Comparison of ENCODE assay signal across 8 cellular contexts in genomic region chr9:95507456-95508241, GRCh38. TPM values are rescaled to one million over a fixed set of nuclear protein-coding genes. Genes with fewer than 3 reads are reported as not detected.
DNase-seq lines count a peak whose midpoint lies in the region; ATAC-seq, FAIRE-seq and TF ChIP-seq lines count a peak whose summit lies in the region.

No MANE protein-coding gene starts in this region.

- RAD21 ChIA-PET in GM12878 (lab: Charles Lee; ENCODE audit: unreplicated experiment) = interaction anchor here (2.5 kb wide), 1 partner anchor 45 kb away, joined by 14 read pairs; no protein-coding TSS in a partner anchor

- CTCF ChIA-PET in GM12878 (lab: Yijun Ruan, JAX) = interaction anchor here (1.0 kb wide), 1 partner anchor 45 kb away, joined by 3 read pairs; no protein-coding TSS in a partner anchor

- H3K36me3 ChIP-seq in CD4-positive, CD25-positive, alpha-beta regulatory T cell (ENCODE audit: control insufficient read depth, insufficient read depth, low read length) = no peaks in the 10 kb centered on the region
- peaks cover 8% of the 10 kb centered on the region for H3K36me3 ChIP-seq in HUES48 (ENCODE audit: control insufficient read depth, insufficient read depth, low read length)
- peaks cover 66% of the 10 kb centered on the region for H3K36me3 ChIP-seq in SJSA1
- H3K36me3 ChIP-seq in GM12878 (ENCODE audit: control insufficient read depth in 2 of 2, insufficient read depth in 2 of 2, low read length in 1 of 2) = no peaks in the 10 kb centered on the region

- peak in 2 of 3 donors; percentile 53 to 70 for DNase-seq in CD4-positive, CD25-positive, alpha-beta regulatory T cell
- peak; percentile 52 to 71 for DNase-seq in SJSA1 (ENCODE audit: low read depth in 1 of 2, low spot score in 2 of 2)
- DNase-seq in GM12878 (ENCODE audit: low read depth, low spot score) = no peak
- DNase-seq in skeletal muscle cell (ENCODE audit: low read depth) = peak; percentile 36
- no peak for DNase-seq in activated CD4-positive, CD25-positive, alpha-beta regulatory T cell treated with anti-CD3 and anti-CD28 coated beads, Interleukin-2, amount 50 U/mL, for 72 hours

- peak overlapping the region; percentile 82 to 92 (median 86) for H3K27ac Mint-ChIP-seq in CD4-positive, CD25-positive, alpha-beta regulatory T cell

- H3K4me1 Mint-ChIP-seq in CD4-positive, CD25-positive, alpha-beta regulatory T cell = peaks cover 30 to 71% (median 41%) of the 10 kb centered on the region in 4 donors

- peak overlapping the region; percentile 57 for H3K27ac ChIP-seq in CD4-positive, CD25-positive, alpha-beta regulatory T cell (ENCODE audit: insufficient read depth, low read length, poor library complexity, severe bottlenecking)
- H3K27ac ChIP-seq in HUES48 (ENCODE audit: low read depth, low read length) (peak overlapping the region; percentile 90), SJSA1 (peak overlapping the region; percentile 90), GM12878 (ENCODE audit: control insufficient read depth, insufficient read depth) (peak overlapping the region; percentile 90)

- H3K9ac ChIP-seq in HUES48 (ENCODE audit: low read depth, low read length) (peak overlapping the region; percentile 75), GM12878 (ENCODE audit: control insufficient read depth, insufficient read depth, low read length) (peak overlapping the region; percentile 90)

- peaks cover 0 to 2% of the 10 kb centered on the region in 2 experiments for H3K9me3 ChIP-seq in CD4-positive, CD25-positive, alpha-beta regulatory T cell (ENCODE audit: control insufficient read depth in 2 of 2, low read length in 2 of 2)
- H3K9me3 ChIP-seq in HUES48 (ENCODE audit: control insufficient read depth, insufficient read depth, low read length) = no peaks in the 10 kb centered on the region
- no peaks in the 10 kb centered on the region for H3K9me3 ChIP-seq in SJSA1 (replicated peaks)
- no peaks in the 10 kb centered on the region for H3K9me3 ChIP-seq in GM12878 (replicated peaks; ENCODE audit: control insufficient read depth, insufficient read depth, low read length)

- in situ Hi-C loops in GM12878 (cut with MboI) = loop anchor here (10.0 kb wide), 1 partner anchor 367 kb away; the partner anchor contains the start of gene ERCC6L2

- peaks cover 35% of the 10 kb centered on the region for H3K27me3 ChIP-seq in CD4-positive, CD25-positive, alpha-beta regulatory T cell (ENCODE audit: control insufficient read depth, insufficient read depth, low read length)
- H3K27me3 ChIP-seq in HUES48 (ENCODE audit: control insufficient read depth, insufficient read depth, low read length) = peaks cover 6% of the 10 kb centered on the region
- H3K27me3 ChIP-seq in SJSA1 (replicated peaks) = no peaks in the 10 kb centered on the region
- H3K27me3 ChIP-seq in GM12878 (replicated peaks in 1 of 2; ENCODE audit: control insufficient read depth in 2 of 2, insufficient read depth in 2 of 2, low read length in 1 of 2) = peaks cover 4 to 5% of the 10 kb centered on the region in 2 experiments; a peak in 3 of 4 replicates

- peaks cover 60% of the 10 kb centered on the region for H3K4me1 ChIP-seq in CD4-positive, CD25-positive, alpha-beta regulatory T cell (ENCODE audit: control insufficient read depth, insufficient read depth, low read length, poor library complexity, severe bottlenecking)
- peaks cover 31% of the 10 kb centered on the region for H3K4me1 ChIP-seq in HUES48 (ENCODE audit: control insufficient read depth, insufficient read depth, low read length)
- H3K4me1 ChIP-seq in SJSA1 (replicated peaks) = peaks cover 37% of the 10 kb centered on the region
- peaks cover 15% of the 10 kb centered on the region for H3K4me1 ChIP-seq in GM12878 (ENCODE audit: control insufficient read depth, insufficient read depth, low read length)

- no peak for FAIRE-seq in GM12878 (lab: Jason Lieb, UNC)

- TF ChIP-seq CTCF in GM12878 (IDR thresholded peaks at IDR 0.05 in 2 of 3, conservative IDR thresholded peaks at IDR 0.05 in 1 of 3; ENCODE audit: control insufficient read depth in 2 of 3, extremely low read depth in 1 of 3, insufficient read depth in 1 of 3, low read depth in 3 of 3, low read length in 3 of 3) = no peak

- H3K9me3 Mint-ChIP-seq in CD4-positive, CD25-positive, alpha-beta regulatory T cell = peaks cover 0 to 4% (median 0%) of the 10 kb centered on the region in 7 donors

- WGBS in GM12878 (ENCODE audit: insufficient coverage, insufficient replicate concordance, low lambda C conversion rate, missing lambda C conversion rate) = under 1% methylated on average over 32 of the region's 37 CpGs

- POLR2A ChIA-PET in GM12878 (lab: Charles Lee) = interaction anchor here (1.2 kb wide), 1 partner anchor 18 kb away, joined by 5 read pairs; no protein-coding TSS in a partner anchor

- intact Hi-C loops in GM12878 (cut with micrococcal nuclease; ENCODE audit: unreplicated experiment) = loop anchor here (2.0 to 10.0 kb wide), 4 partner anchors 123 to 370 kb away; partner anchors contain the start of genes ERCC6L2 and FANCC

- no peak; the same call in 1 of the 2 replicates for TF ChIP-seq POLR2A in GM12878 (IDR thresholded peaks at IDR 0.05; ENCODE audit: low read depth, low read length)

- H3K4me3 Mint-ChIP-seq in CD4-positive, CD25-positive, alpha-beta regulatory T cell = peak overlapping the region; percentile 95 to 98 (median 96)

- no TSS peak for BruUV-seq in GM12878 (replicated peaks; lab: Mats Ljungman, UMichigan)

- SMC1A ChIA-PET in GM12878 (lab: Charles Lee; ENCODE audit: uncharacterized antibody, unreplicated experiment) = interaction anchor here (0.8 to 1.7 kb wide), 3 partner anchors 9 to 44 kb away, joined by 3 to 5 read pairs (median 4); no protein-coding TSS in a partner anchor

- no peak for TF ChIP-seq RAD21 in GM12878 (IDR thresholded peaks at IDR 0.05; ENCODE audit: insufficient read depth, low read depth, low read length)

- peak overlapping the region; percentile 79 for H3K4me2 ChIP-seq in GM12878 (ENCODE audit: control insufficient read depth, insufficient read depth)

- peak overlapping the region; percentile 83 for H3K4me3 ChIP-seq in CD4-positive, CD25-positive, alpha-beta regulatory T cell (ENCODE audit: low read depth, low read length)
- H3K4me3 ChIP-seq in HUES48 (ENCODE audit: low read depth, low read length) = peak overlapping the region; percentile 90
- peak overlapping the region; percentile 70 for H3K4me3 ChIP-seq in SJSA1
- H3K4me3 ChIP-seq in GM12878 = peak overlapping the region; percentile 94
- peak overlapping the region; percentile 75 for H3K4me3 ChIP-seq in iPS-11a (ENCODE audit: low read depth, low read length)
- peak overlapping the region; percentile 57 for H3K4me3 ChIP-seq in skeletal muscle cell (ENCODE audit: low read depth, low read length)

- no peaks in the 10 kb centered on the region for H4K20me1 ChIP-seq in GM12878 (ENCODE audit: control insufficient read depth, insufficient read depth)

- H3K79me2 ChIP-seq in GM12878 (ENCODE audit: control insufficient read depth, insufficient read depth, low read length) = peaks cover 28% of the 10 kb centered on the region

- H3K36me3 Mint-ChIP-seq in CD4-positive, CD25-positive, alpha-beta regulatory T cell = no peaks in the 10 kb centered on the region

- TF ChIP-seq EP300 in GM12878 (IDR thresholded peaks at IDR 0.05; ENCODE audit: borderline replicate concordance in 1 of 2, control insufficient read depth in 1 of 2, low read depth in 2 of 2, low read length in 2 of 2) = no peak

- ATAC-seq in CD4-positive, CD25-positive, alpha-beta regulatory T cell (ENCODE audit: low read depth in 2 of 2) = no peak
- peak; percentile 24 for ATAC-seq in GM12878
- ATAC-seq in GM21529 (IDR thresholded peaks at IDR 0.05; ENCODE audit: unreplicated experiment) = no peak

- peak overlapping the region; percentile 84 for H2AFZ ChIP-seq in GM12878 (ENCODE audit: control insufficient read depth, low read depth, low read length)

- H3K27me3 Mint-ChIP-seq in CD4-positive, CD25-positive, alpha-beta regulatory T cell = peaks cover 75% of the 10 kb centered on the region

TF ChIP-seq in GM12878, 131 proteins besides CTCF, POLR2A, EP300 and RAD21 (continues in another document):
- TF ChIP-seq MTA2 (IDR thresholded peaks at IDR 0.05; ENCODE audit: low read depth) (peak; percentile 28; the same call in 1 of the 2 replicates), CHD2 (IDR thresholded peaks at IDR 0.05; ENCODE audit: borderline replicate concordance, low read depth, low read length) (0 out of 2 replicates have a peak, but pooled peaks have one; percentile 24), RAD51 (IDR thresholded peaks at IDR 0.05) (no peak)

RNA-seq across cellular contexts. Expression of gene PTCH1, which starts 9.1 kb away (rescaled TPM):
- total RNA-seq in CD4-positive, CD25-positive, alpha-beta regulatory T cell = 11.8 TPM
- polyA plus RNA-seq in CD4-positive, CD25-positive, alpha-beta regulatory T cell = 10 to 100 TPM in 1 of 4 donors, 1 to 10 TPM in 3; 3.5 to 10.6 (median 6.0) TPM
- total RNA-seq in SJSA1 (2014; rRNA removed; shearing (Covaris generic)) = 49.3 and 56.4 TPM in 2 replicates
- 8.2 and 14.4 TPM in 2 replicates for total RNA-seq in GM12878 (2013; cell fraction: nucleolus; rRNA removed)
- total RNA-seq in GM12878 (2014; rRNA removed) (1.7 and 2.9 TPM in 2 replicates), GM12878 (2014; rRNA removed; fragmentation: Illumina TruSeq; extraction: Trizol) (0.92 and 1.5 TPM in 2 replicates), GM12878 (2021) (4.0 and 5.7 TPM in 2 replicates)
- 3.3 TPM for polyA plus RNA-seq in GM12878 (2011; ENCODE audit: low read depth)
- polyA plus RNA-seq in GM12878 (2011; rRNA removed) (4.8 and 6.1 TPM in 2 replicates), GM12878 (2014; fragmentation: Illumina TruSeq; extraction: Trizol) (2.8 and 3.0 TPM in 2 replicates), GM12878 (2014; fragmentation: Nextera tagmentation; extraction: Ambion mirVana) (under 1 TPM; 0.16 to 0.48 TPM), GM12878 (2014; rRNA removed) (2.5 and 3.2 TPM in 2 replicates), GM12878 (2016; fragmentation: Nextera tagmentation; extraction: Ambion mirVana) (1 to 10 TPM; 2.3 TPM)
- polyA plus RNA-seq in GM12878 (2011; cell fraction: cytosol; rRNA removed) = 4.7 and 10.5 TPM in 2 replicates
- 19.4 TPM in 2 replicates for polyA plus RNA-seq in GM12878 (2011; cell fraction: nucleus; rRNA removed)
- polyA plus RNA-seq in GM12878 (2012) = 4.5 and 5.3 TPM in 2 replicates
- polyA minus RNA-seq in GM12878 (2011; rRNA and poly(A)+ RNA removed) = 17.5 and 21.4 TPM in 2 replicates
- 9.3 and 12.0 TPM in 2 replicates for polyA minus RNA-seq in GM12878 (2011; cell fraction: cytosol; rRNA and poly(A)+ RNA removed)
- polyA minus RNA-seq in GM12878 (2011; cell fraction: nucleus; rRNA and poly(A)+ RNA removed) = 21.4 and 38.0 TPM in 2 replicates

Comparison
In these comparisons a context has a peak if more than half of its experiments do, and no peak if none do; other contexts are left out.
1. DNase-seq: peak in CD4-positive, CD25-positive, alpha-beta regulatory T cell (2 of 3), SJSA1 (2 of 2) and skeletal muscle cell (single experiment); none in GM12878 (single experiment) and activated CD4-positive, CD25-positive, alpha-beta regulatory T cell treated with anti-CD3 and anti-CD28 coated beads, Interleukin-2, amount 50 U/mL, for 72 hours (single experiment).
2. Peak in every context shown above with its lines, with median percentiles within 50 percentile points of each other: H3K27ac ChIP-seq and H3K4me3 ChIP-seq.